In genomic region chr19:19451429-19452240, GRCh38 we compare ENCODE assay signal across 8 cellular contexts. TPM values are rescaled to one million over a fixed set of nuclear protein-coding genes. Genes with fewer than 3 reads are reported as not detected.
A peak's percentile ranks its signal among the peaks of the same experiment; 100 is the strongest.
DNase-seq lines count a peak whose midpoint lies in the region; ATAC-seq lines count a peak whose summit lies in the region.

No MANE protein-coding gene starts in this region.

- POLR2A ChIA-PET in activated CD4-positive, alpha-beta T cell treated with anti-CD3 and anti-CD28 coated beads for 36 hours (lab: Charles Lee) = interaction anchor here (0.7 to 1.0 kb wide), 2 partner anchors 8 to 62 kb away, joined by 3 read pairs; no protein-coding TSS in a partner anchor

- in situ Hi-C loops in KBM-7 (cut with MboI; ENCODE audit: low pct_unique_long_range_greater_than_20kb, low sequenced_read_pairs) = no loop called here

- H3K4me3 Mint-ChIP-seq in activated CD4-positive, alpha-beta T cell treated with anti-CD3 and anti-CD28 coated beads for 36 hours = peak overlapping the region; percentile 17
- H3K4me3 Mint-ChIP-seq in central memory CD8-positive, alpha-beta T cell = peak overlapping the region; percentile 82
- no peak overlapping the region for H3K4me3 Mint-ChIP-seq in stimulated activated memory B cell treated with anti-CD40 and anti-IgM and Interleukin-4, amounts not matched to agents 10 μg/mL and 1 μg/mL and 100 μg/mL, for 72 hours

- H3K36me3 Mint-ChIP-seq in activated CD4-positive, alpha-beta T cell treated with anti-CD3 and anti-CD28 coated beads for 36 hours (ENCODE audit: low read depth) = peaks cover 8% of the 10 kb centered on the region
- peaks cover 16% of the 10 kb centered on the region for H3K36me3 Mint-ChIP-seq in central memory CD8-positive, alpha-beta T cell (ENCODE audit: insufficient read depth)
- H3K36me3 Mint-ChIP-seq in stimulated activated memory B cell treated with anti-CD40 and anti-IgM and Interleukin-4, amounts not matched to agents 10 μg/mL and 1 μg/mL and 100 μg/mL, for 72 hours = no peaks in the 10 kb centered on the region

- ATAC-seq in activated CD4-positive, alpha-beta T cell treated with anti-CD3 and anti-CD28 coated beads for 36 hours = peak; percentile 86
- ATAC-seq in central memory CD8-positive, alpha-beta T cell (replicated peaks; ENCODE audit: extremely low read depth, poor library complexity, severe bottlenecking) = peak; percentile 87
- ATAC-seq in stimulated activated memory B cell treated with anti-CD40 and anti-IgM and Interleukin-4, amounts not matched to agents 10 μg/mL and 1 μg/mL and 100 μg/mL, for 72 hours = peak; percentile 64
- no peak for ATAC-seq in HG03139 (IDR thresholded peaks at IDR 0.05; ENCODE audit: unreplicated experiment)

- DNase-seq in activated CD4-positive, alpha-beta T cell treated with anti-CD3 and anti-CD28 coated beads for 36 hours = peak; percentile 70
- DNase-seq in activated CD4-positive, alpha-beta T cell treated with anti-CD3 and anti-CD28 coated beads, Interleukin-2, amount 50 U/mL, for 4 hours = no peak
- peak; percentile 74 for DNase-seq in KBM-7
- DNase-seq in central memory CD8-positive, alpha-beta T cell (ENCODE audit: low spot score in 2 of 2) = peak in 1 of 2 donors; percentile 73
- no peak for DNase-seq in A172 (ENCODE audit: low spot score)
- no peak for DNase-seq in NCI-H446 (lab: John Stamatoyannopoulos, UW)

- intact Hi-C loops in activated CD4-positive, alpha-beta T cell treated with anti-CD3 and anti-CD28 coated beads for 36 hours (cut with DNase I, micrococcal nuclease) = loop anchor here in 1 of 2 experiments (1.0 to 10.0 kb wide), 2 partner anchors 8 to 143 kb away; no protein-coding TSS in a partner anchor

- H3K27me3 Mint-ChIP-seq in activated CD4-positive, alpha-beta T cell treated with anti-CD3 and anti-CD28 coated beads for 36 hours = no peaks in the 10 kb centered on the region
- no peaks in the 10 kb centered on the region for H3K27me3 Mint-ChIP-seq in central memory CD8-positive, alpha-beta T cell
- H3K27me3 Mint-ChIP-seq in stimulated activated memory B cell treated with anti-CD40 and anti-IgM and Interleukin-4, amounts not matched to agents 10 μg/mL and 1 μg/mL and 100 μg/mL, for 72 hours = no peaks in the 10 kb centered on the region

- peaks cover 62% of the 10 kb centered on the region for H3K4me1 Mint-ChIP-seq in activated CD4-positive, alpha-beta T cell treated with anti-CD3 and anti-CD28 coated beads for 36 hours
- peaks cover 48% of the 10 kb centered on the region for H3K4me1 Mint-ChIP-seq in central memory CD8-positive, alpha-beta T cell
- peaks cover 45% of the 10 kb centered on the region for H3K4me1 Mint-ChIP-seq in stimulated activated memory B cell treated with anti-CD40 and anti-IgM and Interleukin-4, amounts not matched to agents 10 μg/mL and 1 μg/mL and 100 μg/mL, for 72 hours

- peak overlapping the region; percentile 78 for H3K27ac Mint-ChIP-seq in activated CD4-positive, alpha-beta T cell treated with anti-CD3 and anti-CD28 coated beads for 36 hours
- peak overlapping the region; percentile 97 for H3K27ac Mint-ChIP-seq in central memory CD8-positive, alpha-beta T cell (ENCODE audit: low read depth)
- H3K27ac Mint-ChIP-seq in stimulated activated memory B cell treated with anti-CD40 and anti-IgM and Interleukin-4, amounts not matched to agents 10 μg/mL and 1 μg/mL and 100 μg/mL, for 72 hours = peak overlapping the region; percentile 36

- H3K9me3 Mint-ChIP-seq in activated CD4-positive, alpha-beta T cell treated with anti-CD3 and anti-CD28 coated beads for 36 hours (ENCODE audit: low read depth) = no peaks in the 10 kb centered on the region
- H3K9me3 Mint-ChIP-seq in central memory CD8-positive, alpha-beta T cell = no peaks in the 10 kb centered on the region
- H3K9me3 Mint-ChIP-seq in stimulated activated memory B cell treated with anti-CD40 and anti-IgM and Interleukin-4, amounts not matched to agents 10 μg/mL and 1 μg/mL and 100 μg/mL, for 72 hours = no peaks in the 10 kb centered on the region

- CTCF ChIA-PET in activated CD4-positive, alpha-beta T cell treated with anti-CD3 and anti-CD28 coated beads for 36 hours (lab: Charles Lee) = interaction anchor here (0.6 to 1.5 kb wide), 2 partner anchors 8 to 38 kb away, joined by 3 read pairs; no protein-coding TSS in a partner anchor

RNA-seq across cellular contexts. Expression of gene GATAD2A, which starts 46.2 kb away (rescaled TPM):
- 100 to 1,000 TPM; 123 to 139 TPM for total RNA-seq in activated CD4-positive, alpha-beta T cell treated with anti-CD3 and anti-CD28 coated beads for 36 hours
- 62.1 and 84.0 TPM in 2 replicates for total RNA-seq in A172 (2014; rRNA removed; shearing (Covaris generic))

Comparison
In these comparisons a context has a peak if more than half of its experiments do, and no peak if none do; other contexts are left out.
1. DNase-seq: peak in activated CD4-positive, alpha-beta T cell treated with anti-CD3 and anti-CD28 coated beads for 36 hours (single experiment) and KBM-7 (single experiment); none in activated CD4-positive, alpha-beta T cell treated with anti-CD3 and anti-CD28 coated beads, Interleukin-2, amount 50 U/mL, for 4 hours (0 of 2), A172 (single experiment) and NCI-H446 (0 of 2).
2. H3K27ac Mint-ChIP-seq: peak in every context shown above with its lines; median percentile 97 in central memory CD8-positive, alpha-beta T cell; 78 in activated CD4-positive, alpha-beta T cell treated with anti-CD3 and anti-CD28 coated beads for 36 hours; 36 in stimulated activated memory B cell treated with anti-CD40 and anti-IgM and Interleukin-4, amounts not matched to agents 10 μg/mL and 1 μg/mL and 100 μg/mL, for 72 hours.